Comparison of ENCODE assay signal across 14 cellular contexts in genomic region chr21:45356653-45357435, GRCh38. TPM values are rescaled to one million over a fixed set of nuclear protein-coding genes. Genes with fewer than 3 reads are reported as not detected.
A peak's percentile ranks its signal among the peaks of the same experiment; 100 is the strongest.
DNase-seq lines count a peak whose midpoint lies in the region; ATAC-seq and TF ChIP-seq lines count a peak whose summit lies in the region.
"Had no signal": no experiment of that assay in that cellular context is flagged by ENCODE, and none has a peak within 500 bp of the region (broad histone marks: within the 10 kb centered on the region; RNA-seq: fewer than 3 reads in every experiment).

No MANE protein-coding gene starts in this region.

- ATAC-seq in HG03439 (IDR thresholded peaks at IDR 0.05; ENCODE audit: unreplicated experiment): no peak
- ATAC-seq: activated T-cell treated with anti-CD3 and anti-CD28 coated beads, Interleukin-2, amount 50 U/mL, for 4 hours; foreskin keratinocyte had no signal

- peak overlapping the region; percentile 27; the same call in 1 of the 2 replicates for H3K4me3 ChIP-seq in GM23248
- H3K4me3 ChIP-seq in liver (ENCODE audit: low read depth in 1 of 3, low read length in 3 of 3): no peak overlapping the region
- H3K4me3 ChIP-seq in skin epidermis: no peak overlapping the region

- H3K9me3 ChIP-seq in GM23248 (ENCODE audit: low read depth) (no peaks in the 10 kb centered on the region), liver (ENCODE audit: control insufficient read depth in 4 of 4, low read length in 3 of 4) (no peaks in the 10 kb centered on the region)

- H3K36me3 ChIP-seq in GM23248 (ENCODE audit: low read depth) (no peaks in the 10 kb centered on the region), liver (ENCODE audit: control insufficient read depth in 4 of 4, insufficient read depth in 3 of 4, low read depth in 1 of 4, low read length in 3 of 4) (no peaks in the 10 kb centered on the region)

- no peaks in the 10 kb centered on the region for H3K9me2 ChIP-seq in GM23248 (ENCODE audit: insufficient read depth)

- DNase-seq in GM23248 (no peak), chondrocyte (ENCODE audit: low spot score) (peak; percentile 39), KBM-7 (no peak), NCI-H1436 (lab: John Stamatoyannopoulos, UW) (no peak), NCI-H510A treated with DMSO at 0.1 percent for 48 hours (lab: John Stamatoyannopoulos, UW) (no peak)
- DNase-seq: activated T-cell treated with anti-CD3 and anti-CD28 coated beads, Interleukin-2, amount 50 U/mL, for 4 hours; foreskin keratinocyte; islet precursor cell; naive B cell; NCI-H1048; NCI-H446 had no signal

- TF ChIP-seq CTCF in chondrocyte (IDR thresholded peaks at IDR 0.05) (no peak), liver (IDR thresholded peaks at IDR 0.05; ENCODE audit: low read depth, low read length, missing input control) (no peak)

- peak overlapping the region; percentile 55 for H2AFZ ChIP-seq in GM23248

- H3K4me1 ChIP-seq in GM23248 (ENCODE audit: insufficient read depth) (no peaks in the 10 kb centered on the region), liver (ENCODE audit: control insufficient read depth in 4 of 4, insufficient read depth in 4 of 4, low read length in 3 of 4) (no peaks in the 10 kb centered on the region)
- H3K4me1 ChIP-seq: foreskin keratinocyte had no signal

- H3K79me2 ChIP-seq in GM23248 (ENCODE audit: insufficient read depth): no peaks in the 10 kb centered on the region

- 85 to 86% methylated on average over 20 of the region's 20 CpGs for WGBS in GM23248 (ENCODE audit: low coverage in 1 of 2, low lambda C conversion rate in 2 of 2, missing lambda C conversion rate in 2 of 2), 2 experiments
- WGBS in liver: 46% methylated on average over 20 of the region's 20 CpGs

- no peak for TF ChIP-seq RAD21 in liver (IDR thresholded peaks at IDR 0.05)

- no peaks in the 10 kb centered on the region; the same call in 1 of the 2 replicates for H3F3A ChIP-seq in GM23248 (ENCODE audit: insufficient read depth)

- no peaks in the 10 kb centered on the region for H3K9me3 Mint-ChIP-seq in chondrocyte (ENCODE audit: low read depth)
- H3K9me3 Mint-ChIP-seq: activated T-cell treated with anti-CD3 and anti-CD28 coated beads, Interleukin-2, amount 50 U/mL, for 4 hours had no signal

- peaks cover 23% of the 10 kb centered on the region for H3K4me1 Mint-ChIP-seq in chondrocyte (ENCODE audit: low read depth)

- no peak overlapping the region for H3K9ac ChIP-seq in GM23248
- no peak overlapping the region for H3K9ac ChIP-seq in liver (ENCODE audit: low read depth in 1 of 2, low read length in 2 of 2)

- H3K27ac Mint-ChIP-seq in chondrocyte (ENCODE audit: unreplicated experiment): no peak overlapping the region

- H3K27ac ChIP-seq in GM23248 (no peak overlapping the region), liver (ENCODE audit: low read depth in 1 of 2, low read length in 2 of 2) (peak overlapping the region; percentile 61 to 64), skin epidermis (peak overlapping the region in 19 of 21 experiments; percentile 25 to 86 (median 67))
- H3K27ac ChIP-seq: foreskin keratinocyte had no signal

- no peak overlapping the region for H3K4me2 ChIP-seq in GM23248 (ENCODE audit: unreplicated experiment)

- no peaks in the 10 kb centered on the region for H3K27me3 ChIP-seq in GM23248 (replicated peaks; ENCODE audit: insufficient read depth)
- no peaks in the 10 kb centered on the region for H3K27me3 ChIP-seq in liver (ENCODE audit: control insufficient read depth in 4 of 4, insufficient read depth in 4 of 4, low read length in 3 of 4)

- H3K4me3 Mint-ChIP-seq in chondrocyte (ENCODE audit: unreplicated experiment): no peak overlapping the region
- H3K4me3 Mint-ChIP-seq: activated T-cell treated with anti-CD3 and anti-CD28 coated beads, Interleukin-2, amount 50 U/mL, for 4 hours; naive B cell had no signal

- in situ Hi-C loops in GM23248 (cut with MboI): no loop called here
- in situ Hi-C loops in KBM-7 (cut with MboI; ENCODE audit: low pct_unique_long_range_greater_than_20kb, low sequenced_read_pairs): no loop called here

- no peaks in the 10 kb centered on the region for H4K20me1 ChIP-seq in GM23248 (ENCODE audit: insufficient read depth)

- H3K27me3 Mint-ChIP-seq in chondrocyte (ENCODE audit: low read depth): no peaks in the 10 kb centered on the region

- H3K36me3 Mint-ChIP-seq in chondrocyte (ENCODE audit: low read depth): no peaks in the 10 kb centered on the region
- H3K36me3 Mint-ChIP-seq: naive B cell had no signal

TF ChIP-seq in liver, 16 proteins besides CTCF, POLR2A, EP300 and RAD21:
- TF ChIP-seq REST (IDR thresholded peaks at IDR 0.05) (no peak), FOXA2 (IDR thresholded peaks at IDR 0.05) (no peak), NR2F2 (IDR thresholded peaks at IDR 0.05) (peak; percentile 96), SP1 (IDR thresholded peaks at IDR 0.05) (peak; percentile 32), MAX (IDR thresholded peaks at IDR 0.05) (no peak), ZBTB33 (IDR thresholded peaks at IDR 0.05) (no peak), JUND (IDR thresholded peaks at IDR 0.05) (no peak), RXRA (IDR thresholded peaks at IDR 0.05) (peak in 1 of 2 donors; percentile 13), FOXA1 (IDR thresholded peaks at IDR 0.05) (no peak), YY1 (IDR thresholded peaks at IDR 0.05) (no peak)

RNA-seq across cellular contexts. Expression of gene COL18A1, which starts 48.1 kb away (rescaled TPM):
- total RNA-seq in GM23248 (2014; rRNA removed; shearing (Covaris generic)): 24.2 and 30.5 TPM in 2 replicates
- polyA plus RNA-seq in GM23248 (2016; fragmentation: Nextera tagmentation; extraction: Ambion mirVana) (1.7 and 1.8 TPM in 2 replicates), liver (100 to 1,000 TPM in 1 of 2 donors, 10 to 100 TPM in 1; 44.9 to 255 TPM)
- total RNA-seq in chondrocyte (322 to 628 TPM (median 616 TPM) in 3 replicates), liver (100 to 1,000 TPM; 209 to 308 TPM)
